8 cellular contexts compared by ENCODE assay signal in genomic region chr20:24994470-24995368, GRCh38. TPM values are rescaled to one million over a fixed set of nuclear protein-coding genes. Genes with fewer than 3 reads are reported as not detected.
DNase-seq lines count a peak whose midpoint lies in the region; ATAC-seq and TF ChIP-seq lines count a peak whose summit lies in the region.

No MANE protein-coding gene starts in this region.

- peaks cover 0 to 24% (median 6%) of the 10 kb centered on the region in 4 donors for H3K4me1 ChIP-seq in right lobe of liver

- H3K36me3 ChIP-seq in right lobe of liver: no peaks in the 10 kb centered on the region

- in situ Hi-C loops in Caki2 (cut with HindIII; ENCODE audit: low pct_unique_long_range_greater_than_20kb, low sequenced_read_pairs): no loop called here

- no peak for TF ChIP-seq POLR2A in right lobe of liver (IDR thresholded peaks at IDR 0.05)

- no peak overlapping the region for H3K4me3 ChIP-seq in right lobe of liver

- no peaks in the 10 kb centered on the region for H3K9me3 ChIP-seq in right lobe of liver

- DNase-seq in Caki2 (ENCODE audit: low read depth) (peak; percentile 70), NCI-H510A (lab: John Stamatoyannopoulos, UW) (peak; percentile 50), dedifferentiated amniotic fluid mesenchymal stem cell (ENCODE audit: extremely low spot score) (peak; percentile 78), right lobe of liver (peak; percentile 65 to 81 (median 71))
- peak; percentile 72 to 81 for DNase-seq in activated CD4-positive, alpha-beta T cell treated with anti-CD3 and anti-CD28 coated beads, Interleukin-2, amount 50 U/mL, for 24 hours (ENCODE audit: low read depth in 1 of 2, low spot score in 1 of 2)
- peak; percentile 73 to 75 for DNase-seq in stimulated activated CD4-positive, alpha-beta T cell treated with anti-CD3 and anti-CD28 coated beads, Interleukin-4, amount 100 ng/mL, for 48 hours (ENCODE audit: low read depth in 2 of 2)

- H3K27me3 ChIP-seq in right lobe of liver: no peaks in the 10 kb centered on the region

- TF ChIP-seq CTCF in right lobe of liver (IDR thresholded peaks at IDR 0.05): peak; percentile 91 to 96 (median 94)

- intact Hi-C loops in right lobe of liver (cut with DNase I): loop anchor here (5.0 to 10.0 kb wide), 3 partner anchors 53 to 180 kb away; no protein-coding TSS in a partner anchor

- ATAC-seq in HG02759 (IDR thresholded peaks at IDR 0.05; ENCODE audit: unreplicated experiment) (peak; percentile 25), right lobe of liver (peak; percentile 51 to 61 (median 58)), GM21423 (IDR thresholded peaks at IDR 0.05; ENCODE audit: unreplicated experiment) (no peak)

- H3K27ac ChIP-seq in right lobe of liver: no peak overlapping the region

- 23% methylated on average over 11 of the region's 20 CpGs for WGBS in right lobe of liver (ENCODE audit: insufficient coverage, low coverage, low lambda C conversion rate, missing lambda C conversion rate)

RNA-seq across cellular contexts. Expression of gene APMAP, which starts 2.2 kb away (rescaled TPM):
- 130 and 132 TPM in 2 replicates for total RNA-seq in Caki2 (2014; rRNA removed; shearing (Covaris generic); ENCODE audit: low replicate concordance)
- total RNA-seq in right lobe of liver: 100 to 1,000 TPM; 130 to 210 (median 140) TPM

RNA-seq across cellular contexts. Expression of gene CST7, which starts 45.6 kb away (rescaled TPM):
- total RNA-seq in Caki2 (2014; rRNA removed; shearing (Covaris generic); ENCODE audit: low replicate concordance): not detected in 2 replicates
- total RNA-seq in right lobe of liver: 1 to 10 TPM; 1.1 to 4.6 (median 1.5) TPM
